ENCODE assay signal across 12 cellular contexts in the genomic region with DNA sequence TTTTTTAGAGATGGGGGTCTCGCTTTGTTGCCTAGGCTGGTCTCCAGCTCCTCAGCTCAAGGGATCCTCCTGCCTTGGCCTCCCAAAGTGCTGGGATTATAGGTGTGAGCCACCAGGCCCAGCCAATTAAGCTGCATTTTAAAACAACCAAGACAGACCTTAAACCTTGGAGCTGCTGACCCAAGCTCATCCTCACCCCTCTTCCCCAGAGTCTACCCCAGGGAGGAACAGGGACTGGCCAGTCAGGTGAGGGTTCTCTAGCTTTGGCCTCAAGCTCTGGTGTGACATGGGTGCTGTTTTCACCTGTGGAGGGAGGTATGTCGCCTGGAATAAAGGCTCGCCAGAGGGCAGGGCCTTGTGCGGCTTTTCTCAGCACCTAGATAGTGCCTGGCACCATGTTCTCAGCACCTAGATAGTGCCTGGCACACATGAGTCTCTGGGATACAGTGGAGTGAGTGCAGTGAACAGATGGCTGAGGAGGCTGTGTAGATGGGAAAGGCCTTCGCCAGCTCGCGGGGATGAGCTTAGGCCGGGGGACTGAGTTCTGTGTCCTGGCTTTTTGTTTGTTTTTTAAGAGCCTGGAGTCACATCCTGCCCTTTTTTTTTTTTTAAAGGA. TPM values are rescaled to one million over a fixed set of nuclear protein-coding genes. Genes with fewer than 3 reads are reported as not detected.
DNase-seq lines count a peak whose midpoint lies in the region; ATAC-seq, FAIRE-seq and TF ChIP-seq lines count a peak whose summit lies in the region.
"Had no signal": no experiment of that assay in that cellular context is flagged by ENCODE, and none has a peak within 500 bp of the region (broad histone marks: within the 10 kb centered on the region; RNA-seq: fewer than 3 reads in every experiment).

No MANE protein-coding gene starts in this region.

- H3K4me2 ChIP-seq in A549 (no peak overlapping the region), GM23338 (no peak overlapping the region)

- FAIRE-seq in A549 (lab: Jason Lieb, UNC) (no peak), RCC 7860 (lab: Jason Lieb, UNC) (no peak)
- FAIRE-seq: endometrium had no signal

- H3K4me1 Mint-ChIP-seq in GM23338: peaks cover 5% of the 10 kb centered on the region
- peaks cover 57% of the 10 kb centered on the region for H3K4me1 Mint-ChIP-seq in activated CD8-positive, alpha-beta T cell treated with anti-CD3 and anti-CD28 coated beads, Interleukin-2, amount 10 ng/mL, durations not matched to agents 7 days and 5 days (ENCODE audit: low read depth)

- H3K9me2 ChIP-seq in GM23338 (ENCODE audit: insufficient read depth): no peaks in the 10 kb centered on the region

- TF ChIP-seq POLR2A in A549 (IDR thresholded peaks at IDR 0.05; ENCODE audit: low read length): no peak

- no peak for TF ChIP-seq RAD21 in A549 (conservative IDR thresholded peaks at IDR 0.05 in 1 of 2, IDR thresholded peaks at IDR 0.05 in 1 of 2)

- H4K20me1 ChIP-seq in GM23338 (replicated peaks; ENCODE audit: insufficient read depth): peaks cover 19% of the 10 kb centered on the region

- H3K79me2 ChIP-seq in GM23338 (replicated peaks; ENCODE audit: insufficient read depth): peaks cover 15% of the 10 kb centered on the region

- H3K27me3 Mint-ChIP-seq in GM23338 (ENCODE audit: insufficient read depth, low read depth, poor library complexity): peaks cover 11% of the 10 kb centered on the region
- no peaks in the 10 kb centered on the region for H3K27me3 Mint-ChIP-seq in activated CD8-positive, alpha-beta T cell treated with anti-CD3 and anti-CD28 coated beads, Interleukin-2, amount 10 ng/mL, durations not matched to agents 7 days and 5 days (ENCODE audit: low read depth)

- TF ChIP-seq EP300 in A549 (IDR thresholded peaks at IDR 0.05): no peak

- intact Hi-C loops in lower lobe of right lung (cut with DNase I): no loop called here

- H3K4me3 ChIP-seq in A549: no peak overlapping the region
- no peak overlapping the region for H3K4me3 ChIP-seq in GM23338
- no peak overlapping the region for H3K4me3 ChIP-seq in lower lobe of right lung
- H3K4me3 ChIP-seq: SJSA1 had no signal

- H3F3A ChIP-seq in GM23338 (replicated peaks; ENCODE audit: low read depth): peaks cover 42% of the 10 kb centered on the region

- H3K36me3 Mint-ChIP-seq in GM23338 (ENCODE audit: low read depth): peaks cover 45% of the 10 kb centered on the region
- peaks cover 45% of the 10 kb centered on the region for H3K36me3 Mint-ChIP-seq in activated CD8-positive, alpha-beta T cell treated with anti-CD3 and anti-CD28 coated beads, Interleukin-2, amount 10 ng/mL, durations not matched to agents 7 days and 5 days (ENCODE audit: low read depth)

- no peak for TF ChIP-seq CTCF in A549 (IDR thresholded peaks at IDR 0.05)
- TF ChIP-seq CTCF in GM23338 (conservative IDR thresholded peaks at IDR 0.05; ENCODE audit: low read depth in 2 of 2): no peak
- TF ChIP-seq CTCF in lower lobe of right lung (IDR thresholded peaks at IDR 0.05): no peak
- TF ChIP-seq CTCF in GM10248 (IDR thresholded peaks at IDR 0.05; ENCODE audit: control extremely low read depth, extremely low read depth, low read depth, missing control alignments): no peak

- ATAC-seq in A549 (peak in 1 of 2 experiments; percentile 16; a peak in 2 of 6 replicates), GM23338 (peak; percentile 9; the same call in 1 of the 3 replicates), lower lobe of right lung (no peak), HG03196 (IDR thresholded peaks at IDR 0.05; ENCODE audit: unreplicated experiment) (no peak)
- no peak for ATAC-seq in activated CD8-positive, alpha-beta T cell treated with anti-CD3 and anti-CD28 coated beads, Interleukin-2, amount 10 ng/mL, durations not matched to agents 7 days and 5 days

- POLR2A ChIA-PET in A549 (lab: Yijun Ruan, JAX) (interaction anchor here (0.6 to 0.9 kb wide), 2 partner anchors 9 to 37 kb away, joined by 3 to 4 read pairs; no protein-coding TSS in a partner anchor), GM10248 (lab: Yijun Ruan, JAX) (interaction anchor here (0.6 to 1.6 kb wide), 2 partner anchors 77 to 123 kb away, joined by 4 to 6 read pairs; partner anchors contain the start of gene ST6GALNAC4)
- POLR2A ChIA-PET in activated CD8-positive, alpha-beta T cell treated with anti-CD3 and anti-CD28 coated beads, Interleukin-2, amount 10 ng/mL, durations not matched to agents 7 days and 5 days (lab: Charles Lee): interaction anchor here (0.8 to 1.3 kb wide), 4 partner anchors 8 to 111 kb away, joined by 3 to 4 read pairs (median 3); no protein-coding TSS in a partner anchor

- H3K4me3 Mint-ChIP-seq in GM23338: no peak overlapping the region
- H3K4me3 Mint-ChIP-seq in activated CD8-positive, alpha-beta T cell treated with anti-CD3 and anti-CD28 coated beads, Interleukin-2, amount 10 ng/mL, durations not matched to agents 7 days and 5 days: no peak overlapping the region

- peaks cover 10% of the 10 kb centered on the region; the same call in 2 of the 3 replicates for H3K4me1 ChIP-seq in A549
- H3K4me1 ChIP-seq in GM23338 (ENCODE audit: insufficient read depth): no peaks in the 10 kb centered on the region
- H3K4me1 ChIP-seq in lower lobe of right lung: peaks cover 55% of the 10 kb centered on the region

- H3K9me3 ChIP-seq in A549 (no peaks in the 10 kb centered on the region), lower lobe of right lung (no peaks in the 10 kb centered on the region)
- H3K9me3 ChIP-seq: SJSA1 had no signal

- H3K36me3 ChIP-seq in GM23338 (ENCODE audit: insufficient read depth): peaks cover 42% of the 10 kb centered on the region
- peaks cover 50% of the 10 kb centered on the region for H3K36me3 ChIP-seq in lower lobe of right lung

- H3K27me3 ChIP-seq in GM23338 (ENCODE audit: insufficient read depth) (no peaks in the 10 kb centered on the region), lower lobe of right lung (ENCODE audit: low read depth) (no peaks in the 10 kb centered on the region)
- H3K27me3 ChIP-seq: SJSA1 had no signal

- peak overlapping the region in 1 of 2 experiments; percentile 26; a peak in 2 of 6 replicates for H3K27ac ChIP-seq in A549
- H3K27ac ChIP-seq in GM23338 (ENCODE audit: low read depth): peak overlapping the region; percentile 72
- peak overlapping the region; percentile 61 for H3K27ac ChIP-seq in lower lobe of right lung
- H3K27ac ChIP-seq: SJSA1 had no signal

- peak overlapping the region; percentile 89; the same call in 1 of the 2 replicates for H3K27ac Mint-ChIP-seq in GM23338
- H3K27ac Mint-ChIP-seq in activated CD8-positive, alpha-beta T cell treated with anti-CD3 and anti-CD28 coated beads, Interleukin-2, amount 10 ng/mL, durations not matched to agents 7 days and 5 days: peak overlapping the region; percentile 16

- CTCF ChIA-PET in A549 (lab: Yijun Ruan, JAX) (interaction anchor here (1.1 to 2.8 kb wide), 6 partner anchors 9 to 128 kb away, joined by 3 to 20 read pairs (median 10); partner anchors contain the start of gene TOR2A), GM10248 (lab: Yijun Ruan, JAX) (interaction anchor here (0.8 to 2.1 kb wide), 9 partner anchors 8 to 129 kb away, joined by 3 to 9 read pairs (median 4); partner anchors contain the start of gene TOR2A)
- CTCF ChIA-PET in activated CD8-positive, alpha-beta T cell treated with anti-CD3 and anti-CD28 coated beads, Interleukin-2, amount 10 ng/mL, durations not matched to agents 7 days and 5 days (lab: Charles Lee): interaction anchor here (1.0 to 3.2 kb wide), 4 partner anchors 9 to 128 kb away, joined by 3 to 20 read pairs (median 6); no protein-coding TSS in a partner anchor

- 64% methylated on average over 7 of the region's 8 CpGs for WGBS in A549 (ENCODE audit: missing lambda C conversion rate)

- H2AFZ ChIP-seq in GM23338: no peak overlapping the region

- H3K9me3 Mint-ChIP-seq in GM23338: no peaks in the 10 kb centered on the region
- H3K9me3 Mint-ChIP-seq in activated CD8-positive, alpha-beta T cell treated with anti-CD3 and anti-CD28 coated beads, Interleukin-2, amount 10 ng/mL, durations not matched to agents 7 days and 5 days (ENCODE audit: insufficient read depth): no peaks in the 10 kb centered on the region

- DNase-seq in A549 (ENCODE audit: low read depth in 1 of 2, low spot score in 1 of 2) (no peak), GM23338 (ENCODE audit: low spot score) (no peak), lower lobe of right lung (no peak), ureter (ENCODE audit: low spot score) (no peak), RCC 7860 (ENCODE audit: low spot score) (no peak), GM10248 (ENCODE audit: extremely low spot score) (no peak)
- no peak for DNase-seq in activated CD8-positive, alpha-beta T cell treated with anti-CD3 and anti-CD28 coated beads, Interleukin-2, amount 10 ng/mL, durations not matched to agents 7 days and 5 days
- DNase-seq: activated T-cell treated with anti-CD3 and anti-CD28 coated beads, Interleukin-2, amount 50 U/mL, for 48 hours; Calu3 had no signal

RNA-seq across cellular contexts. Expression of gene CDK9, which starts 7.4 kb away (rescaled TPM):
- 45.7 and 46.7 TPM in 2 replicates for polyA plus RNA-seq in A549 (2011; rRNA removed)
- 54.0 and 66.1 TPM in 2 replicates for polyA plus RNA-seq in A549 (2012; cell fraction: cytosol; rRNA removed)
- polyA plus RNA-seq in A549 (2012; cell fraction: nucleus; rRNA removed): 121 and 140 TPM in 2 replicates
- 35.3 to 46.2 TPM (median 43.8 TPM) in 3 replicates for polyA plus RNA-seq in A549 (2017; fragmentation: RNase III; extraction: RNeasy Plus Mini Kit Qiagen cat#74134 plus additional on column Dnase treatment)
- polyA minus RNA-seq in A549 (2011; rRNA and poly(A)+ RNA removed): 50.3 and 61.2 TPM in 2 replicates
- 63.9 and 84.3 TPM in 2 replicates for total RNA-seq in GM23338 (2014; rRNA removed; shearing (Covaris generic))
- 49.7 and 58.5 TPM in 2 replicates for polyA plus RNA-seq in GM23338 (2016; fragmentation: Nextera tagmentation; extraction: Ambion mirVana)
- 100 to 1,000 TPM; 132 to 136 TPM for total RNA-seq in activated CD8-positive, alpha-beta T cell treated with anti-CD3 and anti-CD28 coated beads, Interleukin-2, amount 10 ng/mL, durations not matched to agents 7 days and 5 days
- 96.2 TPM for total RNA-seq in lower lobe of right lung
- 81.0 TPM for total RNA-seq in ureter

RNA-seq across cellular contexts. Expression of gene FPGS, which starts 9.5 kb away (rescaled TPM):
- polyA plus RNA-seq in A549 (2011; rRNA removed): 28.8 and 33.4 TPM in 2 replicates
- 58.4 and 73.6 TPM in 2 replicates for polyA plus RNA-seq in A549 (2012; cell fraction: cytosol; rRNA removed)
- 162 and 204 TPM in 2 replicates for polyA plus RNA-seq in A549 (2012; cell fraction: nucleus; rRNA removed)
- 48.5 to 54.3 TPM (median 48.5 TPM) in 3 replicates for polyA plus RNA-seq in A549 (2017; fragmentation: RNase III; extraction: RNeasy Plus Mini Kit Qiagen cat#74134 plus additional on column Dnase treatment)
- polyA minus RNA-seq in A549 (2011; rRNA and poly(A)+ RNA removed): 49.9 and 61.5 TPM in 2 replicates
- 87.2 and 92.4 TPM in 2 replicates for total RNA-seq in GM23338 (2014; rRNA removed; shearing (Covaris generic))
- 40.7 and 43.5 TPM in 2 replicates for polyA plus RNA-seq in GM23338 (2016; fragmentation: Nextera tagmentation; extraction: Ambion mirVana)
- total RNA-seq in activated CD8-positive, alpha-beta T cell treated with anti-CD3 and anti-CD28 coated beads, Interleukin-2, amount 10 ng/mL, durations not matched to agents 7 days and 5 days: 10 to 100 TPM; 91.5 to 98.3 TPM
- 55.4 TPM for total RNA-seq in lower lobe of right lung
- total RNA-seq in ureter: 115 TPM

RNA-seq across cellular contexts. Expression of gene SH2D3C, which starts 14.7 kb away (rescaled TPM):
- polyA plus RNA-seq in A549 (2011; rRNA removed): 0.06 and 0.11 TPM in 2 replicates
- polyA plus RNA-seq in A549 (2012; cell fraction: cytosol; rRNA removed): 0.04 and 0.12 TPM in 2 replicates
- 0.12 TPM in 1 of 2 replicates, not detected in the other for polyA plus RNA-seq in A549 (2012; cell fraction: nucleus; rRNA removed)
- polyA plus RNA-seq in A549 (2017; fragmentation: RNase III; extraction: RNeasy Plus Mini Kit Qiagen cat#74134 plus additional on column Dnase treatment): 0.04 to 0.08 TPM (median 0.06 TPM) in 3 replicates
- 0.33 TPM in 1 of 2 replicates, not detected in the other for polyA minus RNA-seq in A549 (2011; rRNA and poly(A)+ RNA removed)
- total RNA-seq in GM23338 (2014; rRNA removed; shearing (Covaris generic)): 4.5 and 7.3 TPM in 2 replicates
- polyA plus RNA-seq in GM23338 (2016; fragmentation: Nextera tagmentation; extraction: Ambion mirVana): 4.2 and 4.4 TPM in 2 replicates
- 10 to 100 TPM; 75.6 to 77.5 TPM for total RNA-seq in activated CD8-positive, alpha-beta T cell treated with anti-CD3 and anti-CD28 coated beads, Interleukin-2, amount 10 ng/mL, durations not matched to agents 7 days and 5 days
- total RNA-seq in lower lobe of right lung: 59.4 TPM
- total RNA-seq in ureter: 15.7 TPM
- total RNA-seq: Calu3, SJSA1 had no signal

RNA-seq across cellular contexts. Expression of gene TOR2A, which starts 58.1 kb away (rescaled TPM):
- polyA plus RNA-seq in A549 (2011; rRNA removed) (4.9 and 5.5 TPM in 2 replicates), A549 (2017; fragmentation: RNase III; extraction: RNeasy Plus Mini Kit Qiagen cat#74134 plus additional on column Dnase treatment) (9.4 to 9.6 TPM (median 9.5 TPM) in 3 replicates), GM23338 (2016; fragmentation: Nextera tagmentation; extraction: Ambion mirVana) (14.4 TPM in 2 replicates)
- 15.0 and 22.1 TPM in 2 replicates for polyA plus RNA-seq in A549 (2012; cell fraction: cytosol; rRNA removed)
- polyA plus RNA-seq in A549 (2012; cell fraction: nucleus; rRNA removed): 19.8 and 27.2 TPM in 2 replicates
- polyA minus RNA-seq in A549 (2011; rRNA and poly(A)+ RNA removed): 4.1 and 5.1 TPM in 2 replicates
- 21.1 and 23.5 TPM in 2 replicates for total RNA-seq in GM23338 (2014; rRNA removed; shearing (Covaris generic))
- 10 to 100 TPM; 27.0 to 29.1 TPM for total RNA-seq in activated CD8-positive, alpha-beta T cell treated with anti-CD3 and anti-CD28 coated beads, Interleukin-2, amount 10 ng/mL, durations not matched to agents 7 days and 5 days
- total RNA-seq in lower lobe of right lung (16.5 TPM), ureter (9.9 TPM)
